15 cellular contexts compared by ENCODE assay signal in genomic region chr10:29344073-29344820, GRCh38. TPM values are rescaled to one million over a fixed set of nuclear protein-coding genes. Genes with fewer than 3 reads are reported as not detected.
DNase-seq lines count a peak whose midpoint lies in the region; ATAC-seq and TF ChIP-seq lines count a peak whose summit lies in the region.
"Had no signal": no experiment of that assay in that cellular context is flagged by ENCODE, and none has a peak within 500 bp of the region (broad histone marks: within the 10 kb centered on the region; RNA-seq: fewer than 3 reads in every experiment).

No MANE protein-coding gene starts in this region.

- H3K27me3 ChIP-seq in GM23338 (ENCODE audit: insufficient read depth): no peaks in the 10 kb centered on the region
- H3K27me3 ChIP-seq in SJSA1 (replicated peaks): no peaks in the 10 kb centered on the region
- H3K27me3 ChIP-seq in effector memory CD4-positive, alpha-beta T cell (replicated peaks; ENCODE audit: control insufficient read depth, insufficient read depth, low read length, poor library complexity, severe bottlenecking): no peaks in the 10 kb centered on the region

- no peaks in the 10 kb centered on the region for H3K27me3 Mint-ChIP-seq in GM23338 (ENCODE audit: insufficient read depth, low read depth, poor library complexity)

- H3K27ac ChIP-seq in GM23338 (ENCODE audit: low read depth) (no peak overlapping the region), SJSA1 (peak overlapping the region; percentile 100)
- H3K27ac ChIP-seq in effector memory CD4-positive, alpha-beta T cell (ENCODE audit: insufficient read depth, low read length, poor library complexity, severe bottlenecking): no peak overlapping the region
- H3K27ac ChIP-seq: neutrophil had no signal

- peaks cover 12% of the 10 kb centered on the region for H3K36me3 Mint-ChIP-seq in GM23338 (ENCODE audit: low read depth)

- H3K4me1 Mint-ChIP-seq in GM23338: peaks cover 17% of the 10 kb centered on the region

- H3K4me3 ChIP-seq in GM23338 (no peak overlapping the region), SJSA1 (no peak overlapping the region), fibroblast of mammary gland (ENCODE audit: control insufficient read depth, low read depth, low read length) (no peak overlapping the region), retinal pigment epithelial cell (ENCODE audit: low read length) (no peak overlapping the region)
- no peak overlapping the region for H3K4me3 ChIP-seq in effector memory CD4-positive, alpha-beta T cell (ENCODE audit: insufficient read depth, low read depth, low read length, poor library complexity, severe bottlenecking)

- no peak; the same call in 2 of the 3 replicates for ATAC-seq in GM23338

- no peak for TF ChIP-seq CTCF in GM23338 (conservative IDR thresholded peaks at IDR 0.05; ENCODE audit: low read depth in 2 of 2)
- TF ChIP-seq CTCF in fibroblast of mammary gland (conservative IDR thresholded peaks at IDR 0.05; ENCODE audit: control insufficient read depth, insufficient read depth, low read depth, low read length): no peak
- TF ChIP-seq CTCF in retinal pigment epithelial cell (conservative IDR thresholded peaks at IDR 0.05; ENCODE audit: low read depth, low read length): no peak

- DNase-seq in GM23338 (ENCODE audit: low spot score): peak; percentile 7
- DNase-seq in SJSA1 (ENCODE audit: low read depth in 1 of 2, low spot score in 2 of 2): peak; percentile 99
- DNase-seq in fibroblast of mammary gland (ENCODE audit: low read depth): peak; percentile 92
- DNase-seq in retinal pigment epithelial cell (ENCODE audit: low read depth): peak; percentile 70
- no peak for DNase-seq in NOMO-1 treated with DMSO at 0.1 percent for 48 hours (lab: John Stamatoyannopoulos, UW; ENCODE audit: unreplicated experiment)
- no peak for DNase-seq in SW 1271 (lab: John Stamatoyannopoulos, UW)
- no peak for DNase-seq in effector memory CD4-positive, alpha-beta T cell
- no peak for DNase-seq in NCI-H345 (lab: John Stamatoyannopoulos, UW)
- DNase-seq: activated CD4-positive, alpha-beta T cell treated with anti-CD3 and anti-CD28 coated beads for 48 hours; activated naive CD4-positive, alpha-beta T cell treated with anti-CD3 and anti-CD28 coated beads, Interleukin-2, amount 50 U/mL, for 16 hours; NCI-H2171 treated with DMSO at 0.1 percent for 48 hours; SHP77 treated with DMSO at 0.1 percent for 48 hours; stimulated activated CD4-positive, alpha-beta T cell treated with anti-CD3 and anti-CD28 coated beads, Interleukin-2, amount 100 ng/mL, for 48 hours had no signal

- H3K9me2 ChIP-seq in GM23338 (ENCODE audit: insufficient read depth): peaks cover 12% of the 10 kb centered on the region

- H3K4me1 ChIP-seq in GM23338 (ENCODE audit: insufficient read depth) (peaks cover 7% of the 10 kb centered on the region; the same call in 1 of the 2 replicates), SJSA1 (replicated peaks) (peaks cover 55% of the 10 kb centered on the region)
- no peaks in the 10 kb centered on the region for H3K4me1 ChIP-seq in effector memory CD4-positive, alpha-beta T cell (ENCODE audit: control insufficient read depth, insufficient read depth, low read length, poor library complexity, severe bottlenecking)

- no peaks in the 10 kb centered on the region for H4K20me1 ChIP-seq in GM23338 (replicated peaks; ENCODE audit: insufficient read depth)

- no peak overlapping the region for H3K4me3 Mint-ChIP-seq in GM23338

- 0 out of 2 replicates have a peak overlapping the region, but pooled peaks have one; percentile 5 for H3K4me2 ChIP-seq in GM23338

- H3K9me3 ChIP-seq in SJSA1 (replicated peaks): 0 out of 2 replicates have a peak, but pooled peaks cover 5% of the 10 kb centered on the region
- H3K9me3 ChIP-seq in effector memory CD4-positive, alpha-beta T cell (ENCODE audit: control insufficient read depth, low read length): no peaks in the 10 kb centered on the region
- H3K9me3 ChIP-seq: neutrophil had no signal

- H3K79me2 ChIP-seq in GM23338 (replicated peaks; ENCODE audit: insufficient read depth): no peaks in the 10 kb centered on the region

- H3K9me3 Mint-ChIP-seq in GM23338: peaks cover 27% of the 10 kb centered on the region

- no peaks in the 10 kb centered on the region for H3F3A ChIP-seq in GM23338 (replicated peaks; ENCODE audit: low read depth)

- no peak overlapping the region for H3K27ac Mint-ChIP-seq in GM23338

- no peaks in the 10 kb centered on the region for H3K36me3 ChIP-seq in GM23338 (ENCODE audit: insufficient read depth)
- no peaks in the 10 kb centered on the region for H3K36me3 ChIP-seq in SJSA1
- no peaks in the 10 kb centered on the region for H3K36me3 ChIP-seq in effector memory CD4-positive, alpha-beta T cell (ENCODE audit: control insufficient read depth, insufficient read depth, low read length)
- H3K36me3 ChIP-seq: neutrophil had no signal

- H2AFZ ChIP-seq in GM23338: 0 out of 2 replicates have a peak overlapping the region, but pooled peaks have one; percentile 11

TF ChIP-seq in GM23338, 12 proteins besides CTCF, POLR2A, EP300 and RAD21 (continues in another document):
- TF ChIP-seq ETS1 (IDR thresholded peaks at IDR 0.05): no peak
- TF ChIP-seq EZH2phosphoT487 (IDR thresholded peaks at IDR 0.05; ENCODE audit: unreplicated experiment): no peak
- TF ChIP-seq JUNB (IDR thresholded peaks at IDR 0.05; ENCODE audit: unreplicated experiment): no peak
- TF ChIP-seq ZNF462 (CRISPR knock-in tag; IDR thresholded peaks at IDR 0.05): no peak
- no peak for TF ChIP-seq CREB1 (CRISPR knock-in tag; IDR thresholded peaks at IDR 0.05; ENCODE audit: low read depth)
- no peak for TF ChIP-seq EZH2 (IDR thresholded peaks at IDR 0.05; ENCODE audit: low read depth, unreplicated experiment)

RNA-seq across cellular contexts. Expression of gene LYZL1, which starts 55.4 kb away (rescaled TPM):
- not detected in 2 replicates for total RNA-seq in GM23338 (2014; rRNA removed; shearing (Covaris generic))
- not detected in 2 replicates for polyA plus RNA-seq in GM23338 (2016; fragmentation: Nextera tagmentation; extraction: Ambion mirVana)
- not detected in 2 replicates for total RNA-seq in SJSA1 (2014; rRNA removed; shearing (Covaris generic))
- polyA plus RNA-seq: keratinocyte had no signal

Comparison
In these comparisons a context has a peak if more than half of its experiments do, and no peak if none do; other contexts are left out.
1. DNase-seq: peak in GM23338 (single experiment), SJSA1 (2 of 2), fibroblast of mammary gland (single experiment) and retinal pigment epithelial cell (single experiment); none in NOMO-1 treated with DMSO at 0.1 percent for 48 hours (single experiment), SW 1271 (0 of 2), effector memory CD4-positive, alpha-beta T cell (0 of 3) and NCI-H345 (single experiment).